ENCODE assay signal across 21 cellular contexts in genomic region chr6:144809120-144809519, GRCh38.
DNase-seq lines count a peak whose midpoint lies in the region; ATAC-seq and TF ChIP-seq lines count a peak whose summit lies in the region.
"Had no signal": no experiment of that assay in that cellular context is flagged by ENCODE, and none has a peak within 500 bp of the region (broad histone marks: within the 10 kb centered on the region; RNA-seq: fewer than 3 reads in every experiment).

No MANE protein-coding gene starts in this region.

- H3F3A ChIP-seq in PC-9 (ENCODE audit: insufficient read depth, low read depth) = no peaks in the 10 kb centered on the region; the same call in 1 of the 2 replicates

- H3K4me3 ChIP-seq in PC-9 = no peak overlapping the region
- H3K4me3 ChIP-seq in fibroblast of mammary gland (ENCODE audit: control insufficient read depth, low read depth, low read length) = no peak overlapping the region
- H3K4me3 ChIP-seq in heart right ventricle = no peak overlapping the region
- H3K4me3 ChIP-seq: left lung, pancreas, SJCRH30, tibial artery had no signal

- no peak overlapping the region for H3K4me2 ChIP-seq in PC-9

- peak; percentile 43 for DNase-seq in NCI-H82 (lab: John Stamatoyannopoulos, UW)
- no peak for DNase-seq in NCI-H82 treated with DMSO at 0.1 percent for 48 hours (lab: John Stamatoyannopoulos, UW; ENCODE audit: unreplicated experiment)
- peak in 1 of 2 experiments; percentile 64 for DNase-seq in PC-9
- peak; percentile 63 for DNase-seq in fibroblast of mammary gland (ENCODE audit: low read depth)
- DNase-seq in stimulated activated naive CD8-positive, alpha-beta T cell treated with anti-CD3 and anti-CD28 coated beads, Interleukin-15, Interleukin-2, amounts not matched to agents 100 U/mL and 50 U/mL, for 24 hours = no peak
- DNase-seq in heart right ventricle = no peak
- DNase-seq in GM10266 (ENCODE audit: extremely low spot score) = no peak
- DNase-seq in NCI-H526 treated with DMSO at 0.1 percent for 48 hours (lab: John Stamatoyannopoulos, UW) = no peak
- DNase-seq: activated naive CD4-positive, alpha-beta T cell treated with Interleukin-2 at 50 U/mL for 16 hours; DMS53; hippocampal formation; Kasumi-1; left lung; NCI-H146; pancreas; SJCRH30; stimulated activated CD4-positive, alpha-beta T cell treated with anti-CD3 and anti-CD28 coated beads, Interleukin-4, amount 100 ng/mL, for 4 hours; T-helper 9 cell; tibial artery had no signal

- no peaks in the 10 kb centered on the region for H3K79me2 ChIP-seq in PC-9 (ENCODE audit: low read depth)

- CTCF ChIA-PET in PC-9 (lab: Charles Lee) = no interaction called here

- 0 out of 2 replicates have a peak overlapping the region, but pooled peaks have one; percentile 2 for H3K27ac ChIP-seq in PC-9
- no peak overlapping the region for H3K27ac ChIP-seq in heart right ventricle
- H3K27ac ChIP-seq: 22Rv1, C4-2B, left lung, pancreas, SJCRH30, tibial artery had no signal

- no peaks in the 10 kb centered on the region for H3K27me3 ChIP-seq in PC-9 (ENCODE audit: insufficient read depth, low read depth)
- no peaks in the 10 kb centered on the region for H3K27me3 ChIP-seq in heart right ventricle
- H3K27me3 ChIP-seq: left lung, pancreas, SJCRH30, tibial artery had no signal

- TF ChIP-seq CTCF in PC-9 (conservative IDR thresholded peaks at IDR 0.05) (no peak), fibroblast of mammary gland (conservative IDR thresholded peaks at IDR 0.05; ENCODE audit: control insufficient read depth, insufficient read depth, low read depth, low read length) (no peak), heart right ventricle (IDR thresholded peaks at IDR 0.05) (no peak), GM10266 (IDR thresholded peaks at IDR 0.05; ENCODE audit: control insufficient read depth, insufficient read depth, low read depth, missing control alignments) (no peak)

- peaks cover 6% of the 10 kb centered on the region; the same call in 1 of the 2 replicates for H3K9me3 ChIP-seq in PC-9 (ENCODE audit: insufficient read depth, low read depth)
- H3K9me3 ChIP-seq in heart right ventricle = no peaks in the 10 kb centered on the region
- H3K9me3 ChIP-seq: left lung, pancreas, SJCRH30, tibial artery had no signal

- no peak overlapping the region for H2AFZ ChIP-seq in PC-9

- intact Hi-C loops in PC-9 (cut with micrococcal nuclease; ENCODE audit: unreplicated experiment) = no loop called here
- intact Hi-C loops in heart right ventricle (cut with DNase I) = no loop called here

- ATAC-seq in stimulated activated naive CD8-positive, alpha-beta T cell treated with anti-CD3 and anti-CD28 coated beads, Interleukin-15, Interleukin-2, amounts not matched to agents 100 U/mL and 50 U/mL, for 24 hours = peak; percentile 75
- ATAC-seq in heart right ventricle = no peak
- ATAC-seq: left lung, pancreas had no signal

- no peaks in the 10 kb centered on the region for H4K20me1 ChIP-seq in PC-9 (ENCODE audit: insufficient read depth)

- POLR2A ChIA-PET in PC-9 (lab: Charles Lee; ENCODE audit: unreplicated experiment) = no interaction called here

- H3K4me1 ChIP-seq in PC-9 (replicated peaks; ENCODE audit: insufficient read depth) (peaks cover 14% of the 10 kb centered on the region), heart right ventricle (peaks cover 0 to under 1% (median 0%) of the 10 kb centered on the region in 9 donors)
- H3K4me1 ChIP-seq: left lung, pancreas, SJCRH30, tibial artery had no signal

- WGBS in heart right ventricle, 2 donors = 59 to 91% methylated on average over 1 of the region's 1 CpG

- no TSS peak for BruUV-seq in PC-9 (replicated peaks; lab: Mats Ljungman, UMichigan)

- no peaks in the 10 kb centered on the region for H3K9me2 ChIP-seq in PC-9 (ENCODE audit: insufficient read depth)

- H3K36me3 ChIP-seq in PC-9 (ENCODE audit: low read depth) (peaks cover 10% of the 10 kb centered on the region; the same call in 1 of the 2 replicates), heart right ventricle (peaks cover 0 to 74% (median 5%) of the 10 kb centered on the region in 9 donors)
- H3K36me3 ChIP-seq: pancreas had no signal

Comparison
In these comparisons a context has a peak if more than half of its experiments do, and no peak if none do; other contexts are left out.
1. DNase-seq: peak in NCI-H82 (single experiment) and fibroblast of mammary gland (single experiment); none in NCI-H82 treated with DMSO at 0.1 percent for 48 hours (single experiment), stimulated activated naive CD8-positive, alpha-beta T cell treated with anti-CD3 and anti-CD28 coated beads, Interleukin-15, Interleukin-2, amounts not matched to agents 100 U/mL and 50 U/mL, for 24 hours (single experiment), heart right ventricle (0 of 2), GM10266 (single experiment) and NCI-H526 treated with DMSO at 0.1 percent for 48 hours (single experiment).